In genomic region chr2:144524190-144524957, GRCh38 we compare ENCODE assay signal across 3 cellular contexts.
TF ChIP-seq lines count a peak whose summit lies in the region.

No MANE protein-coding gene starts in this region.

TF ChIP-seq in SK-N-SH, 30 proteins besides CTCF, POLR2A, EP300 and RAD21:
- TF ChIP-seq NRF1 (IDR thresholded peaks at IDR 0.05; ENCODE audit: low read depth, low read length) (0 out of 2 replicates have a peak, but pooled peaks have one; percentile 28), POLR2AphosphoS5 (IDR thresholded peaks at IDR 0.05; ENCODE audit: low read depth, low read length) (peak; percentile 14; the same call in 1 of the 2 replicates), IRF3 (IDR thresholded peaks at IDR 0.05; ENCODE audit: low read depth, low read length) (no peak), MXI1 (IDR thresholded peaks at IDR 0.05; ENCODE audit: low read depth, low read length) (peak; percentile 2; the same call in 1 of the 2 replicates), USF1 (IDR thresholded peaks at IDR 0.05; ENCODE audit: borderline replicate concordance, low read depth) (peak; percentile 63; the same call in 1 of the 2 replicates)

TF ChIP-seq in endothelial cell of umbilical vein, 7 proteins besides CTCF, POLR2A, EP300 and RAD21:
- TF ChIP-seq GATA2 (IDR thresholded peaks at IDR 0.05; ENCODE audit: insufficient read depth, insufficient read length, low read depth, low read length) (no peak), FOS (IDR thresholded peaks at IDR 0.05; ENCODE audit: borderline replicate concordance, insufficient read depth, low read length) (no peak), MAX (IDR thresholded peaks at IDR 0.05; ENCODE audit: insufficient read depth, insufficient read length) (no peak), POLR2AphosphoS5 (IDR thresholded peaks at IDR 0.05; ENCODE audit: insufficient read depth, low read depth, low read length) (no peak), EZH2 (IDR thresholded peaks at IDR 0.05; ENCODE audit: borderline replicate concordance, low read depth, low read length, severe bottlenecking) (no peak), MYC (IDR thresholded peaks at IDR 0.05; ENCODE audit: low read depth, low read length) (no peak), JUN (IDR thresholded peaks at IDR 0.05; ENCODE audit: borderline replicate concordance, insufficient read depth, insufficient read length, low read depth) (no peak)

TF ChIP-seq in GM12891, 5 proteins besides CTCF, POLR2A, EP300 and RAD21 (continued from another document):
- TF ChIP-seq TAF1 (IDR thresholded peaks at IDR 0.05; ENCODE audit: low read depth, low read length) (no peak), PAX5 (IDR thresholded peaks at IDR 0.05; ENCODE audit: insufficient read depth, low read length, severe bottlenecking) (no peak)
TF ChIP-seq in GM12891: peak in this region for 0.
